ENCODE assay signal across 26 cellular contexts in genomic region chr9:14087576-14087975, GRCh38.
DNase-seq lines count a peak whose midpoint lies in the region; ATAC-seq, FAIRE-seq and TF ChIP-seq lines count a peak whose summit lies in the region.
"Had no signal": no experiment of that assay in that cellular context is flagged by ENCODE, and none has a peak within 500 bp of the region (broad histone marks: within the 10 kb centered on the region; RNA-seq: fewer than 3 reads in every experiment).

No MANE protein-coding gene starts in this region.

- CTCF ChIA-PET in A549 (lab: Yijun Ruan, JAX) = no interaction called here
- CTCF ChIA-PET in Caco-2 (lab: Charles Lee) = no interaction called here

- TF ChIP-seq CTCF in A549 (IDR thresholded peaks at IDR 0.05) (no peak), brain (conservative IDR thresholded peaks at IDR 0.05) (no peak), nephron (IDR thresholded peaks at IDR 0.05; ENCODE audit: unreplicated experiment in 3 of 3) (no peak), natural killer cell (IDR thresholded peaks at IDR 0.05) (no peak), endodermal cell (conservative IDR thresholded peaks at IDR 0.05) (no peak), Caco-2 (IDR thresholded peaks at IDR 0.05; ENCODE audit: insufficient read depth in 1 of 2, low read depth in 1 of 2, low read length in 1 of 2, severe bottlenecking in 1 of 2, unreplicated experiment in 1 of 2) (no peak)

- TF ChIP-seq POLR2A in A549 (IDR thresholded peaks at IDR 0.05; ENCODE audit: low read length) = no peak

- H3K27ac Mint-ChIP-seq in brain (peak overlapping the region in 3 of 5 experiments; percentile 44 to 78 (median 49)), nephron (peak overlapping the region in 2 of 3 experiments; percentile 61 to 91), natural killer cell (no peak overlapping the region), endodermal cell (no peak overlapping the region), Caco-2 (ENCODE audit: unreplicated experiment) (no peak overlapping the region)
- H3K27ac Mint-ChIP-seq: CD14-positive monocyte; CD4-positive, alpha-beta T cell; CD8-positive, alpha-beta memory T cell; HFFc6 had no signal

- H3K4me3 Mint-ChIP-seq in brain (no peak overlapping the region), nephron (no peak overlapping the region), natural killer cell (no peak overlapping the region), endodermal cell (no peak overlapping the region), Caco-2 (ENCODE audit: unreplicated experiment) (no peak overlapping the region)
- H3K4me3 Mint-ChIP-seq: CD14-positive monocyte; CD4-positive, alpha-beta T cell; CD8-positive, alpha-beta memory T cell; HFFc6 had no signal

- H3K4me2 ChIP-seq in A549 = no peak overlapping the region
- H3K4me2 ChIP-seq: BLaER1 treated with 17β-estradiol and CSF1 and Interleukin-3, amounts not matched to agents 10 nM and 100 nM had no signal

- intact Hi-C loops in natural killer cell (cut with micrococcal nuclease) (no loop called here), Caco-2 (cut with micrococcal nuclease; ENCODE audit: unreplicated experiment) (no loop called here)

- H3K4me1 ChIP-seq in A549 = no peaks in the 10 kb centered on the region
- H3K4me1 ChIP-seq in endodermal cell (ENCODE audit: control insufficient read depth, insufficient read depth, low read length) = no peaks in the 10 kb centered on the region
- no peaks in the 10 kb centered on the region for H3K4me1 ChIP-seq in Caco-2
- H3K4me1 ChIP-seq: BE2C; BLaER1 treated with 17β-estradiol and CSF1 and Interleukin-3, amounts not matched to agents 10 nM and 100 nM had no signal

- H3K9me3 ChIP-seq in A549 = no peaks in the 10 kb centered on the region
- H3K9me3 ChIP-seq in endodermal cell (ENCODE audit: control insufficient read depth, low read length) = no peaks in the 10 kb centered on the region
- H3K9me3 ChIP-seq in Caco-2 = no peaks in the 10 kb centered on the region
- H3K9me3 ChIP-seq: BE2C; BLaER1 treated with 17β-estradiol and CSF1 and Interleukin-3, amounts not matched to agents 10 nM and 100 nM; HAP-1 had no signal

- POLR2A ChIA-PET in A549 (lab: Yijun Ruan, JAX) (no interaction called here), Caco-2 (lab: Charles Lee) (no interaction called here)

- no peak overlapping the region for H3K27ac ChIP-seq in A549
- H3K27ac ChIP-seq in endodermal cell (ENCODE audit: low read depth, low read length) = no peak overlapping the region
- H3K27ac ChIP-seq: 22Rv1; BLaER1 treated with 17β-estradiol and CSF1 and Interleukin-3, amounts not matched to agents 10 nM and 100 nM had no signal

- no peak for ATAC-seq in A549
- ATAC-seq in natural killer cell = no peak
- ATAC-seq in HG03280 (IDR thresholded peaks at IDR 0.05; ENCODE audit: unreplicated experiment) = no peak

- H3K9me3 Mint-ChIP-seq in brain (no peaks in the 10 kb centered on the region), nephron (no peaks in the 10 kb centered on the region), natural killer cell (peaks cover 0 to 2% of the 10 kb centered on the region in 2 donors), endodermal cell (no peaks in the 10 kb centered on the region), Caco-2 (ENCODE audit: unreplicated experiment) (no peaks in the 10 kb centered on the region)
- H3K9me3 Mint-ChIP-seq: CD4-positive, alpha-beta T cell; HFFc6 had no signal

- H3K36me3 ChIP-seq in endodermal cell (ENCODE audit: control insufficient read depth, insufficient read depth, low read length) = no peaks in the 10 kb centered on the region
- no peaks in the 10 kb centered on the region for H3K36me3 ChIP-seq in Caco-2 (ENCODE audit: control insufficient read depth, insufficient read depth, low read length)
- H3K36me3 ChIP-seq: BE2C; BLaER1 treated with 17β-estradiol and CSF1 and Interleukin-3, amounts not matched to agents 10 nM and 100 nM; HAP-1 had no signal

- no peak for FAIRE-seq in A549 (lab: Jason Lieb, UNC)
- FAIRE-seq: A204.1, GM12891, GM18507, H54 had no signal

- H3K4me1 Mint-ChIP-seq in brain = peaks cover 64% of the 10 kb centered on the region
- H3K4me1 Mint-ChIP-seq in nephron = peaks cover 75% of the 10 kb centered on the region
- H3K4me1 Mint-ChIP-seq in natural killer cell = no peaks in the 10 kb centered on the region
- H3K4me1 Mint-ChIP-seq in endodermal cell = peaks cover 17% of the 10 kb centered on the region
- no peaks in the 10 kb centered on the region for H3K4me1 Mint-ChIP-seq in Caco-2 (ENCODE audit: low read depth, unreplicated experiment)
- H3K4me1 Mint-ChIP-seq: CD14-positive monocyte; CD8-positive, alpha-beta memory T cell had no signal

- H3K4me3 ChIP-seq in A549 = no peak overlapping the region
- no peak overlapping the region for H3K4me3 ChIP-seq in endodermal cell (ENCODE audit: low read length)
- H3K4me3 ChIP-seq in Caco-2 (ENCODE audit: low read depth, low read length) = no peak overlapping the region
- H3K4me3 ChIP-seq: BLaER1 treated with 17β-estradiol and CSF1 and Interleukin-3, amounts not matched to agents 10 nM and 100 nM; HAP-1 had no signal

- no TSS peak for BruUV-seq in Caco-2 (replicated peaks; lab: Mats Ljungman, UMichigan)

- TF ChIP-seq EP300 in A549 (IDR thresholded peaks at IDR 0.05) = no peak

- H3K36me3 Mint-ChIP-seq in brain (peaks cover 37% of the 10 kb centered on the region), nephron (ENCODE audit: low read depth) (peaks cover 42% of the 10 kb centered on the region), natural killer cell (no peaks in the 10 kb centered on the region), endodermal cell (ENCODE audit: low read depth) (no peaks in the 10 kb centered on the region), Caco-2 (ENCODE audit: insufficient read depth, unreplicated experiment) (no peaks in the 10 kb centered on the region)
- H3K36me3 Mint-ChIP-seq: CD14-positive monocyte; CD8-positive, alpha-beta memory T cell had no signal

- WGBS in A549 (ENCODE audit: missing lambda C conversion rate) = 91% methylated on average over 7 of the region's 7 CpGs
- 77 to 83% methylated on average over 2 to 7 of the region's 7 CpGs for WGBS in endodermal cell (ENCODE audit: insufficient coverage in 1 of 2, insufficient read length in 1 of 2), 2 experiments

- no peaks in the 10 kb centered on the region for H3K27me3 Mint-ChIP-seq in brain
- H3K27me3 Mint-ChIP-seq in nephron (ENCODE audit: low read depth) = no peaks in the 10 kb centered on the region
- no peaks in the 10 kb centered on the region for H3K27me3 Mint-ChIP-seq in natural killer cell (ENCODE audit: low read depth in 2 of 2)
- no peaks in the 10 kb centered on the region for H3K27me3 Mint-ChIP-seq in endodermal cell (ENCODE audit: insufficient read depth)
- no peaks in the 10 kb centered on the region for H3K27me3 Mint-ChIP-seq in Caco-2 (ENCODE audit: insufficient read depth, unreplicated experiment)
- H3K27me3 Mint-ChIP-seq: CD4-positive, alpha-beta T cell; CD8-positive, alpha-beta memory T cell had no signal

- TF ChIP-seq RAD21 in A549 (conservative IDR thresholded peaks at IDR 0.05 in 1 of 2, IDR thresholded peaks at IDR 0.05 in 1 of 2) = no peak

- H3K27me3 ChIP-seq in endodermal cell (ENCODE audit: control insufficient read depth, insufficient read depth, low read length, poor library complexity, severe bottlenecking) = no peaks in the 10 kb centered on the region
- no peaks in the 10 kb centered on the region for H3K27me3 ChIP-seq in Caco-2 (replicated peaks; ENCODE audit: control insufficient read depth, insufficient read depth, low read length)
- H3K27me3 ChIP-seq: BE2C; BLaER1 treated with 17β-estradiol and CSF1 and Interleukin-3, amounts not matched to agents 10 nM and 100 nM had no signal

- no peak for DNase-seq in A549 (ENCODE audit: low read depth in 1 of 2, low spot score in 1 of 2)
- peak; percentile 66 to 80 for DNase-seq in NCI-H526 (lab: John Stamatoyannopoulos, UW)
- DNase-seq in natural killer cell = no peak
- no peak for DNase-seq in endodermal cell
- no peak for DNase-seq in Caco-2
- DNase-seq: ACHN; AML-193; BE2C; Calu3; CD4-positive, alpha-beta T cell; CD8-positive, alpha-beta memory T cell; DMS53; DMS79 treated with DMSO at 0.1 percent for 48 hours; GF-D8; HFFc6 had no signal

- no peak overlapping the region for H3K9ac ChIP-seq in endodermal cell (ENCODE audit: extremely low read depth, low read length, poor library complexity, severe bottlenecking)
- H3K9ac ChIP-seq: BLaER1 treated with 17β-estradiol and CSF1 and Interleukin-3, amounts not matched to agents 10 nM and 100 nM had no signal

TF ChIP-seq in A549, 52 proteins besides CTCF, POLR2A, EP300 and RAD21:
- TF ChIP-seq EHMT2 (IDR thresholded peaks at IDR 0.05; ENCODE audit: low read depth) (no peak), PBX3 (IDR thresholded peaks at IDR 0.05) (no peak), EHF (CRISPR knock-in tag; IDR thresholded peaks at IDR 0.05) (no peak), KDM5A (IDR thresholded peaks at IDR 0.05) (no peak), JUN (IDR thresholded peaks at IDR 0.05) (no peak), MAFK (IDR thresholded peaks at IDR 0.05; ENCODE audit: partially characterized antibody) (peak; percentile 5), HDAC2 (IDR thresholded peaks at IDR 0.05) (no peak), NR3C1 (IDR thresholded peaks at IDR 0.05) (no peak)
TF ChIP-seq in A549: peak in this region for 1.

Comparison
In these comparisons a context has a peak if more than half of its experiments do, and no peak if none do; other contexts are left out.
1. DNase-seq: peak in NCI-H526 (2 of 2); none in A549 (0 of 2), natural killer cell (single experiment), endodermal cell (single experiment) and Caco-2 (0 of 2).
2. H3K27ac Mint-ChIP-seq: peak in brain (3 of 5) and nephron (2 of 3); none in natural killer cell (0 of 2), endodermal cell (single experiment) and Caco-2 (single experiment).